In genomic region chr17:51120357-51120738, GRCh38 we compare ENCODE assay signal across 8 cellular contexts. TPM values are rescaled to one million over a fixed set of nuclear protein-coding genes. Genes with fewer than 3 reads are reported as not detected.
DNase-seq lines count a peak whose midpoint lies in the region; ATAC-seq and TF ChIP-seq lines count a peak whose summit lies in the region.

No MANE protein-coding gene starts in this region.

- H3K27me3 Mint-ChIP-seq in activated naive CD8-positive, alpha-beta T cell treated with anti-CD3 and anti-CD28 coated beads for 36 hours: no peaks in the 10 kb centered on the region

- peak overlapping the region; percentile 94 for H3K4me3 Mint-ChIP-seq in activated naive CD8-positive, alpha-beta T cell treated with anti-CD3 and anti-CD28 coated beads for 36 hours

- H3K27ac ChIP-seq in A673 (ENCODE audit: low read depth, low read length, poor library complexity, severe bottlenecking): peak overlapping the region; percentile 94
- H3K27ac ChIP-seq in right cardiac atrium (ENCODE audit: low read length): peak overlapping the region; percentile 90
- H3K27ac ChIP-seq in rectal smooth muscle tissue (ENCODE audit: low read depth, low read length): peak overlapping the region; percentile 98

- ATAC-seq in GM18505 (IDR thresholded peaks at IDR 0.05; ENCODE audit: unreplicated experiment): peak; percentile 26
- ATAC-seq in HG02938 (IDR thresholded peaks at IDR 0.05; ENCODE audit: unreplicated experiment): peak; percentile 30
- ATAC-seq in right cardiac atrium: peak; percentile 7 to 15

- H3K27me3 ChIP-seq in A673 (replicated peaks; ENCODE audit: insufficient read depth, low read depth, low read length, poor library complexity) (no peaks in the 10 kb centered on the region), right cardiac atrium (ENCODE audit: control insufficient read depth, insufficient read depth) (no peaks in the 10 kb centered on the region), rectal smooth muscle tissue (ENCODE audit: control insufficient read depth, insufficient read depth, low read length) (no peaks in the 10 kb centered on the region)

- CTCF ChIA-PET in A673 (lab: Charles Lee): interaction anchor here (0.6 to 1.7 kb wide), 4 partner anchors 33 to 146 kb away, joined by 3 to 16 read pairs (median 6); partner anchors contain the start of gene NME1

- no peaks in the 10 kb centered on the region for H3K9me3 ChIP-seq in A673 (ENCODE audit: low read depth, low read length, poor library complexity, severe bottlenecking)
- no peaks in the 10 kb centered on the region for H3K9me3 ChIP-seq in right cardiac atrium (ENCODE audit: control insufficient read depth, low read length)

- peaks cover 1% of the 10 kb centered on the region for H3K36me3 Mint-ChIP-seq in activated naive CD8-positive, alpha-beta T cell treated with anti-CD3 and anti-CD28 coated beads for 36 hours

- H3K4me3 ChIP-seq in A673 (ENCODE audit: low read depth, low read length, poor library complexity, severe bottlenecking) (peak overlapping the region; percentile 100), right cardiac atrium (ENCODE audit: low read length) (peak overlapping the region; percentile 58), rectal smooth muscle tissue (ENCODE audit: low read length) (peak overlapping the region; percentile 98)

- no peaks in the 10 kb centered on the region for H3K9me3 Mint-ChIP-seq in activated naive CD8-positive, alpha-beta T cell treated with anti-CD3 and anti-CD28 coated beads for 36 hours

- TF ChIP-seq POLR2A in GM18505 (IDR thresholded peaks at IDR 0.05; ENCODE audit: borderline replicate concordance, extremely low read depth, insufficient read depth, insufficient read length): no peak

- H3K27ac Mint-ChIP-seq in activated naive CD8-positive, alpha-beta T cell treated with anti-CD3 and anti-CD28 coated beads for 36 hours: peak overlapping the region; percentile 93

- peak overlapping the region; percentile 99 for H3K9ac ChIP-seq in rectal smooth muscle tissue (ENCODE audit: low read length)

- POLR2A ChIA-PET in A673 (lab: Charles Lee; ENCODE audit: low non-redundant PET): interaction anchor here (0.5 to 0.7 kb wide), 4 partner anchors 13 to 480 kb away, joined by 3 to 7 read pairs (median 5); no protein-coding TSS in a partner anchor

- H3K36me3 ChIP-seq in A673 (ENCODE audit: insufficient read depth, low read length, poor library complexity, severe bottlenecking) (no peaks in the 10 kb centered on the region), rectal smooth muscle tissue (ENCODE audit: control insufficient read depth, insufficient read depth, low read length) (no peaks in the 10 kb centered on the region)

- peaks cover 53% of the 10 kb centered on the region for H3K4me1 Mint-ChIP-seq in activated naive CD8-positive, alpha-beta T cell treated with anti-CD3 and anti-CD28 coated beads for 36 hours

- peaks cover 19% of the 10 kb centered on the region for H3K4me1 ChIP-seq in A673 (ENCODE audit: insufficient read depth, low read length, poor library complexity, severe bottlenecking)
- H3K4me1 ChIP-seq in right cardiac atrium (ENCODE audit: control insufficient read depth, insufficient read depth, low read length): peaks cover 8% of the 10 kb centered on the region
- peaks cover 15% of the 10 kb centered on the region for H3K4me1 ChIP-seq in rectal smooth muscle tissue (ENCODE audit: control insufficient read depth, insufficient read depth, low read length)

- no peak for TF ChIP-seq CTCF in A673 (conservative IDR thresholded peaks at IDR 0.05; ENCODE audit: low read depth, low read length)

- under 1% methylated on average over 42 of the region's 42 CpGs for WGBS in right cardiac atrium

- intact Hi-C loops in A673 (cut with micrococcal nuclease; ENCODE audit: unreplicated experiment) (no loop called here), right cardiac atrium (cut with DNase I) (loop anchor here in 2 of 4 donors (2.0 kb wide), 1 partner anchor 32 kb away; the partner anchor contains the start of gene NME1 (in 2 of the 2))

- DNase-seq in A673 (ENCODE audit: low spot score) (no peak), NCI-H748 treated with DMSO at 0.1 percent for 48 hours (lab: John Stamatoyannopoulos, UW) (peak; percentile 10), right cardiac atrium (no peak), foreskin melanocyte (no peak)
- DNase-seq in activated naive CD8-positive, alpha-beta T cell treated with anti-CD3 and anti-CD28 coated beads for 36 hours: peak; percentile 53

- BruUV-seq in A673 (replicated peaks; lab: Mats Ljungman, UMichigan): no TSS peak

RNA-seq across cellular contexts. Expression of gene SPAG9, which starts 0.3 kb away (rescaled TPM):
- total RNA-seq in A673 (2021) (82.0 and 84.9 TPM in 2 replicates), right cardiac atrium (10 to 100 TPM; 58.4 to 81.0 (median 60.8) TPM)
- total RNA-seq in activated naive CD8-positive, alpha-beta T cell treated with anti-CD3 and anti-CD28 coated beads for 36 hours: 10 to 100 TPM; 27.4 to 30.2 TPM
- 19.1 TPM for polyA plus RNA-seq in right cardiac atrium

RNA-seq across cellular contexts. Expression of gene NME1, which starts 33.0 kb away (rescaled TPM):
- total RNA-seq in A673 (2021) (445 and 498 TPM in 2 replicates), right cardiac atrium (10 to 100 TPM; 18.7 to 43.8 (median 25.0) TPM)
- total RNA-seq in activated naive CD8-positive, alpha-beta T cell treated with anti-CD3 and anti-CD28 coated beads for 36 hours: 100 to 1,000 TPM; 409 to 418 TPM
- 35.6 TPM for polyA plus RNA-seq in right cardiac atrium

RNA-seq across cellular contexts. Expression of gene NME2, which starts 45.9 kb away (rescaled TPM):
- 776 and 780 TPM in 2 replicates for total RNA-seq in A673 (2021)
- total RNA-seq in activated naive CD8-positive, alpha-beta T cell treated with anti-CD3 and anti-CD28 coated beads for 36 hours: 100 to 1,000 TPM; 983 to 986 TPM
- 100 to 1,000 TPM; 311 to 374 (median 327) TPM for total RNA-seq in right cardiac atrium
- polyA plus RNA-seq in right cardiac atrium: 488 TPM

Comparison
In these comparisons a context has a peak if more than half of its experiments do, and no peak if none do; other contexts are left out.
1. DNase-seq: peak in NCI-H748 treated with DMSO at 0.1 percent for 48 hours (single experiment) and activated naive CD8-positive, alpha-beta T cell treated with anti-CD3 and anti-CD28 coated beads for 36 hours (single experiment); none in A673 (single experiment), right cardiac atrium (0 of 3) and foreskin melanocyte (single experiment).
2. Peak in every context shown above with its lines, with median percentiles within 50 percentile points of each other: H3K27ac ChIP-seq, H3K4me3 ChIP-seq and ATAC-seq.